In genomic region chr16:67419931-67420330, GRCh38 we compare ENCODE assay signal across 21 cellular contexts. TPM values are rescaled to one million over a fixed set of nuclear protein-coding genes. Genes with fewer than 3 reads are reported as not detected.
"Had no signal": no experiment of that assay in that cellular context is flagged by ENCODE, and none has a peak within 500 bp of the region (broad histone marks: within the 10 kb centered on the region; RNA-seq: fewer than 3 reads in every experiment).

No MANE protein-coding gene starts in this region.

- ATAC-seq: activated CD4-positive, CD25-positive, alpha-beta regulatory T cell treated with anti-CD3 and anti-CD28 coated beads, Interleukin-2, amount 50 U/mL, for 24 hours; activated T-cell treated with anti-CD3 and anti-CD28 coated beads, Interleukin-2, amount 50 U/mL, for 4 hours; body of pancreas; left lung; psoas muscle; sciatic nerve; stimulated activated naive CD8-positive, alpha-beta T cell treated with anti-CD3 and anti-CD28 coated beads, Interleukin-15, amount 100 ng/mL, for 72 hours had no signal

- H3K9me3 ChIP-seq: body of pancreas, left lung, psoas muscle, suprapubic skin, transverse colon, uterus had no signal

- H3K4me2 ChIP-seq: smooth muscle cell had no signal

- H3K27me3 ChIP-seq: body of pancreas, dorsolateral prefrontal cortex, suprapubic skin, transverse colon, uterus had no signal

- H3K36me3 ChIP-seq: left lung, suprapubic skin, transverse colon, uterus had no signal

- H3K4me3 ChIP-seq: body of pancreas, dorsolateral prefrontal cortex, left lung, psoas muscle, smooth muscle cell, suprapubic skin, transverse colon, uterus had no signal

- DNase-seq: activated CD4-positive, alpha-beta T cell treated with anti-CD3 and anti-CD28 coated beads, Interleukin-2, amount 10 ng/mL, durations not matched to agents 7 days and 5 days; activated CD8-positive, alpha-beta memory T cell treated with anti-CD3 and anti-CD28 coated beads, Interleukin-2, amount 50 U/mL, for 4 hours; activated naive CD4-positive, alpha-beta T cell treated with anti-CD3 and anti-CD28 coated beads for 36 hours; activated T-cell treated with anti-CD3 and anti-CD28 coated beads, Interleukin-2, amount 50 U/mL, for 4 hours; body of pancreas; central memory CD4-positive, alpha-beta T cell; dorsolateral prefrontal cortex; left lung; midbrain; psoas muscle; stimulated activated CD4-positive, alpha-beta T cell treated with anti-CD3 and anti-CD28 coated beads, Interleukin-4, amount 100 ng/mL, for 1 hour; stimulated activated naive CD8-positive, alpha-beta T cell treated with anti-CD3 and anti-CD28 coated beads, Interleukin-15, amount 100 ng/mL, for 72 hours; T-helper 9 cell; transverse colon; uterus had no signal

- FAIRE-seq: colon, frontal cortex had no signal

- H3K4me1 ChIP-seq: uterus had no signal

- H3K27ac ChIP-seq: body of pancreas, dorsolateral prefrontal cortex, left lung, psoas muscle, suprapubic skin, transverse colon, uterus had no signal

RNA-seq across cellular contexts. Expression of gene HSD11B2, which starts 11.0 kb away (rescaled TPM):
- polyA plus RNA-seq: smooth muscle cell had no signal
